Comparison of ENCODE assay signal across 32 cellular contexts in the genomic region with DNA sequence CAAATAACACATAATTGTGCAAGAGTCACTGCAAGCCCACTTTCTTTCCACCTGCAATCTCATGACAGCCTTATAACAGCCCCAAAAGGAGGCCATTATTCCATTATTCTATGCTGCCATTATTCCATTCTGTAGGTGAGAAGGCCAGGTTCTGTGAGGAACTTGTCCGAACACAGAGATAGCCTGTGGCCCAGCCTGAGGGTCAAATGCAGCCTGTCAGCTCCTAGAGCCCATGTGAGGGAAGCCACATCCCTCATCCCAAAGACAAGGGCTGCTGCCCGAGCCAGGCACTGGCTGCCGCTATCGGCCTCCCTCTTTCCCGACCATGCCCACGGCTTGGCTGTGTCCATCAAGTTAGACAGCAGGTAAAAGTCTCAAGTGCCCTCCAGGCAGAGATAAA. TPM values are rescaled to one million over a fixed set of nuclear protein-coding genes. Genes with fewer than 3 reads are reported as not detected.
"Had no signal": no experiment of that assay in that cellular context is flagged by ENCODE, and none has a peak within 500 bp of the region (broad histone marks: within the 10 kb centered on the region; RNA-seq: fewer than 3 reads in every experiment).

No MANE protein-coding gene starts in this region.

- H3K36me3 ChIP-seq: cardiac muscle cell, gastrocnemius medialis, heart right ventricle, lower lobe of right lung, neural progenitor cell, ovary, stomach, thyroid gland had no signal

- H3K9me3 Mint-ChIP-seq: effector memory CD8-positive, alpha-beta T cell; memory B cell; neural progenitor cell; stimulated activated effector memory CD8-positive, alpha-beta T cell treated with anti-CD3 and anti-CD28 coated beads, Interleukin-12 subunit alpha, Interleukin-12 subunit beta, amount 100 ng/mL, for 72 hours had no signal

- H3K27ac ChIP-seq: cardiac muscle cell, coronary artery, heart right ventricle, lower lobe of right lung, neural progenitor cell, ovary, stomach, thyroid gland had no signal

- H3K27me3 ChIP-seq: cardiac muscle cell, gastrocnemius medialis, heart right ventricle, neural progenitor cell, ovary, thyroid gland had no signal

- H3K4me1 ChIP-seq: stomach had no signal

- H3K4me3 ChIP-seq: cardiac muscle cell, coronary artery, gastrocnemius medialis, heart right ventricle, lower lobe of right lung, neural progenitor cell, ovary, stomach, thyroid gland had no signal

- DNase-seq: dermis blood vessel endothelial cell; effector memory CD8-positive, alpha-beta T cell; gastrocnemius medialis; heart right ventricle; hippocampal formation; left colon; left ventricle myocardium superior; lower lobe of right lung; naive thymus-derived CD4-positive, alpha-beta T cell; nucleus accumbens; ovary; stimulated activated CD4-positive, alpha-beta T cell treated with anti-CD3 and anti-CD28 coated beads, Interleukin-2, amount 100 ng/mL, for 24 hours; stimulated activated CD4-positive, alpha-beta T cell treated with anti-CD3 and anti-CD28 coated beads, Interleukin-4, amount 100 ng/mL, for 24 hours; stimulated activated naive CD4-positive, alpha-beta T cell treated with Interleukin-2 at 50 U/mL for 16 hours; stomach; thyroid gland; trophoblast cell had no signal

- H3K4me3 Mint-ChIP-seq: effector memory CD8-positive, alpha-beta T cell; memory B cell; naive thymus-derived CD4-positive, alpha-beta T cell; nephron; neural progenitor cell; stimulated activated effector memory CD8-positive, alpha-beta T cell treated with anti-CD3 and anti-CD28 coated beads, Interleukin-12 subunit alpha, Interleukin-12 subunit beta, amount 100 ng/mL, for 72 hours had no signal

- H3K9me3 ChIP-seq: gastrocnemius medialis, heart right ventricle, lower lobe of right lung, ovary, stomach, thyroid gland had no signal

- H3K27ac Mint-ChIP-seq: effector memory CD8-positive, alpha-beta T cell; memory B cell; naive thymus-derived CD4-positive, alpha-beta T cell; nephron; neural progenitor cell; stimulated activated effector memory CD8-positive, alpha-beta T cell treated with anti-CD3 and anti-CD28 coated beads, Interleukin-12 subunit alpha, Interleukin-12 subunit beta, amount 100 ng/mL, for 72 hours had no signal

- H3K36me3 Mint-ChIP-seq: memory B cell; naive thymus-derived CD4-positive, alpha-beta T cell; neural progenitor cell; stimulated activated effector memory CD8-positive, alpha-beta T cell treated with anti-CD3 and anti-CD28 coated beads, Interleukin-12 subunit alpha, Interleukin-12 subunit beta, amount 100 ng/mL, for 72 hours had no signal

- H3K27me3 Mint-ChIP-seq: effector memory CD8-positive, alpha-beta T cell had no signal

- ATAC-seq: effector memory CD8-positive, alpha-beta T cell; gastrocnemius medialis; heart right ventricle; left colon; left ventricle myocardium superior; lower lobe of right lung; naive thymus-derived CD4-positive, alpha-beta T cell; sciatic nerve; stimulated activated effector memory CD8-positive, alpha-beta T cell treated with anti-CD3 and anti-CD28 coated beads, Interleukin-12 subunit alpha, Interleukin-12 subunit beta, amount 100 ng/mL, for 72 hours had no signal

RNA-seq across cellular contexts. Expression of a gene that starts 24.1 kb away (rescaled TPM):
- total RNA-seq: dermis blood vessel endothelial cell; fibroblast of villous mesenchyme; glomerular endothelial cell; kidney epithelial cell; left colon; lower lobe of right lung; mucosa of gallbladder; naive thymus-derived CD4-positive, alpha-beta T cell; subcutaneous adipose tissue; temporal lobe; thyroid gland had no signal
- polyA plus RNA-seq: esophagus; naive thymus-derived CD4-positive, alpha-beta T cell; stomach; urinary bladder had no signal
